19 cellular contexts compared by ENCODE assay signal in genomic region chr4:85717847-85718246, GRCh38.
"Had no signal": no experiment of that assay in that cellular context is flagged by ENCODE, and none has a peak within 500 bp of the region (broad histone marks: within the 10 kb centered on the region; RNA-seq: fewer than 3 reads in every experiment).

No MANE protein-coding gene starts in this region.

- H3K36me3 ChIP-seq: gastrocnemius medialis, sigmoid colon, transverse colon had no signal

- ATAC-seq: body of pancreas; gastrocnemius medialis; left ventricle myocardium superior; stimulated activated naive B cell treated with anti-CD40 and anti-IgM and Interleukin-4, amounts not matched to agents 10 μg/mL and 1 μg/mL and 100 μg/mL, for 72 hours had no signal

- DNase-seq: activated gamma-delta T cell treated with Interleukin-2 at 50 U/mL for 16 hours; activated T-cell treated with anti-CD3 and anti-CD28 coated beads, Interleukin-2, amount 50 U/mL, for 1 hour; anterior cingulate cortex; body of pancreas; dermis blood vessel endothelial cell; effector CD8-positive, alpha-beta T cell; gastrocnemius medialis; head of caudate nucleus; left ventricle myocardium superior; mammary epithelial cell; nephron progenitor cell; occipital lobe; posterior cingulate gyrus; sigmoid colon; stimulated activated CD4-positive, alpha-beta T cell treated with anti-CD3 and anti-CD28 coated beads, Interleukin-15, amount 100 ng/mL, for 24 hours; stimulated activated naive B cell treated with anti-CD40 and anti-IgM and Interleukin-4, amounts not matched to agents 10 μg/mL and 1 μg/mL and 100 μg/mL, for 72 hours; T-helper 9 cell; transverse colon had no signal

- H3K27ac ChIP-seq: body of pancreas, gastrocnemius medialis, sigmoid colon, transverse colon had no signal

- H3K9me3 ChIP-seq: body of pancreas, gastrocnemius medialis, sigmoid colon, transverse colon had no signal

- H3K4me3 ChIP-seq: body of pancreas, gastrocnemius medialis, sigmoid colon, smooth muscle cell, transverse colon had no signal

- H3K4me2 ChIP-seq: smooth muscle cell had no signal

- H3K27me3 ChIP-seq: body of pancreas, gastrocnemius medialis, sigmoid colon, transverse colon had no signal

- H3K4me1 ChIP-seq: body of pancreas, gastrocnemius medialis, sigmoid colon had no signal
